Comparison of ENCODE assay signal across 1 cellular context in the genomic region with DNA sequence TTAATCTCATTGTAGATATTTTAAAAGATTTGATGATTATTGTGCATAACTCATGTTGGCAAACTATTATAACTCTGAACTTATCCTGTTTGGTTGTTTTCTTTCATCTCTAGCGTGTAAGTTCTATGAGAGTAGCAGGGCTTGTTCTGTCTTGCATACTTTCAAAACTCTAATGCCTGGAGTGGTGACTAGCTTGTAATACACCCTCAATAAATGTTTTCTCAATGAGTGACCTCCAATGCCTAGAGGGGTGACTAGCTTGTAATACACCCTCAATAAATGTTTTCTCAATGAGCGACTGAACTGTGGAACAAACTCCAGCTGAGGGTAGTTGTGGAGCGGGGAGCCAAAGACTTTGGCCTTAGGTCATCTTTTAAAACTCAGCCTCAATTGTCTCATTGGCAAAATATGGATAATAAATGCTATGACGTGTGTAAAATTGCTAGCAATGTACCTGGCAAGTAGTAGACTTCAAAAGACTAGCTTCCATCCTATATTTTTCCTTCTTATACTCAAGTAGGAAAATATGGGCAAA.
TF ChIP-seq lines count a peak whose summit lies in the region.

No MANE protein-coding gene starts in this region.

TF ChIP-seq in IMR-90, 13 proteins besides CTCF, POLR2A, EP300 and RAD21 (continued from another document):
- TF ChIP-seq, protein P1, sequence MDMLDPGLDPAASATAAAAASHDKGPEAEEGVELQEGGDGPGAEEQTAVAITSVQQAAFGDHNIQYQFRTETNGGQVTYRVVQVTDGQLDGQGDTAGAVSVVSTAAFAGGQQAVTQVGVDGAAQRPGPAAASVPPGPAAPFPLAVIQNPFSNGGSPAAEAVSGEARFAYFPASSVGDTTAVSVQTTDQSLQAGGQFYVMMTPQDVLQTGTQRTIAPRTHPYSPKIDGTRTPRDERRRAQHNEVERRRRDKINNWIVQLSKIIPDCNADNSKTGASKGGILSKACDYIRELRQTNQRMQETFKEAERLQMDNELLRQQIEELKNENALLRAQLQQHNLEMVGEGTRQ (IDR thresholded peaks at IDR 0.05; ENCODE audit: low read depth, low read length): no peak
